ENCODE assay signal across 8 cellular contexts in genomic region chr4:148390311-148390710, GRCh38. TPM values are rescaled to one million over a fixed set of nuclear protein-coding genes. Genes with fewer than 3 reads are reported as not detected.
"Had no signal": no experiment of that assay in that cellular context is flagged by ENCODE, and none has a peak within 500 bp of the region (broad histone marks: within the 10 kb centered on the region; RNA-seq: fewer than 3 reads in every experiment).

No MANE protein-coding gene starts in this region.

- H3K4me1 ChIP-seq: HAP-1 had no signal

- H3K4me3 ChIP-seq: GM23248, HAP-1, K562 had no signal

- H3K36me3 ChIP-seq: HAP-1 had no signal

- H3K9me3 ChIP-seq: HAP-1 had no signal

- DNase-seq: GM23248, GOT3, H7, HFFc6, IMR-90 had no signal

- ATAC-seq: HCT116, K562 had no signal

- H3K27ac ChIP-seq: GM23248 had no signal

RNA-seq across cellular contexts. Expression of gene NR3C2, which starts 51.9 kb away (rescaled TPM):
- total RNA-seq: GM23248 had no signal
